In the genomic region with DNA sequence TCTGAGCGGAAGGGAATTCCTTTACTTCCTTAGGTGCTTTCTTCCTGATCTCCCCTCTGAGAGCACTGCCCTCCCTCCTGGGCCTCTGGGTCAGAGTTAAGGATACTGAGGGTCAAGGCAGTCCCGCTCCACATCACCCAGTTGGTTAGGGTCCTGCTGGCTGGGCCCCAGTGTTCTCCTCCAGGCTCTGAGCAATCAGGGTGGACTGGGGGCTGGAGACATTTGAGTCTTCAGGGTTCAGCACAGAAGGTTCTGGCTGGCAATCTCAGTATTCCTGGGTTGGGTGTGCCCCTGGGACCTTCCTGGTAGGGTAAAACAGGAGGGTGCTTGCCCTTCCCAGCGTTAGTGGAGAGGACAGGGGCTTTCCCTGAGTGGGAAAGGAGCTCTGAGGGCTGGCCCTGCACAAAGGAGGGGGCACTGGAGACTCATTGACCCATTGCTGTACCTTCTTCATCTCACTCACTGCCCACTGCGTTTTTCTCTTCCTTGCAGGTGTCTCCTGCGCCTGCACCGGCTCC, we compare ENCODE assay signal across 8 cellular contexts. TPM values are rescaled to one million over a fixed set of nuclear protein-coding genes. Genes with fewer than 3 reads are reported as not detected.
DNase-seq lines count a peak whose midpoint lies in the region; ATAC-seq, FAIRE-seq and TF ChIP-seq lines count a peak whose summit lies in the region.

No MANE protein-coding gene starts in this region.

- FAIRE-seq in HepG2 (lab: Jason Lieb, UNC) (no peak), small intestine (lab: Jason Lieb, UNC) (no peak), GM12891 (lab: Jason Lieb, UNC) (no peak)

- DNase-seq in HFFc6 (no peak), brain microvascular endothelial cell (no peak), HepG2 (ENCODE audit: low spot score) (no peak), small intestine (peak; percentile 29), NCI-H1417 treated with DMSO at 0.1 percent for 48 hours (lab: John Stamatoyannopoulos, UW) (no peak), GM12891 (ENCODE audit: insufficient read length, low spot score) (no peak)

- H3K36me3 ChIP-seq in brain microvascular endothelial cell (replicated peaks) = no peaks in the 10 kb centered on the region
- H3K36me3 ChIP-seq in HepG2 (replicated peaks in 1 of 2; ENCODE audit: control insufficient read depth in 1 of 2, insufficient read depth in 2 of 2, low read length in 2 of 2) = no peaks in the 10 kb centered on the region
- H3K36me3 ChIP-seq in small intestine (ENCODE audit: control insufficient read depth in 2 of 2, insufficient read depth in 2 of 2, low read length in 2 of 2) = no peaks in the 10 kb centered on the region

- H3K4me1 ChIP-seq in HepG2 (ENCODE audit: insufficient read depth, low read length) (peaks cover 24% of the 10 kb centered on the region), small intestine (ENCODE audit: control insufficient read depth in 2 of 2, insufficient read depth in 1 of 2, low read depth in 1 of 2, low read length in 1 of 2) (no peaks in the 10 kb centered on the region)

- H3K27me3 Mint-ChIP-seq in HFFc6 (ENCODE audit: insufficient read depth) = peaks cover 39% of the 10 kb centered on the region

- H3K9ac ChIP-seq in HepG2 (ENCODE audit: insufficient read depth, low read depth, low read length) = no peak overlapping the region

- CTCF ChIA-PET in HepG2 (lab: Yijun Ruan, JAX; ENCODE audit: low intra/inter-chr PET ratio, low total read pairs) = no interaction called here

- in situ Hi-C loops in brain microvascular endothelial cell (cut with HindIII; ENCODE audit: low pct_ligation_motif_present, low sequenced_read_pairs) (no loop called here), HepG2 (cut with HindIII; ENCODE audit: extremely low pct_ligation_motif_present, low pct_unique_long_range_greater_than_20kb) (no loop called here)

- no peak for TF ChIP-seq RAD21 in HepG2 (CRISPR knock-in tag; IDR thresholded peaks at IDR 0.05)

- H3K4me2 ChIP-seq in HepG2 (ENCODE audit: low read depth, low read length) = peak overlapping the region; percentile 77; the same call in 1 of the 2 replicates

- ATAC-seq in HepG2 = no peak
- no peak for ATAC-seq in GM21576 (IDR thresholded peaks at IDR 0.05; ENCODE audit: unreplicated experiment)
- no peak for ATAC-seq in HG02885 (IDR thresholded peaks at IDR 0.05; ENCODE audit: poor library complexity, unreplicated experiment)

- 63% methylated on average over 4 of the region's 6 CpGs for WGBS in HepG2 (ENCODE audit: low lambda C conversion rate)
- WGBS in small intestine, 3 donors = 19 to 37% (median 27%) methylated on average over 6 of the region's 6 CpGs

- H3K4me3 Mint-ChIP-seq in HFFc6 = peak overlapping the region; percentile 84

- no peak for TF ChIP-seq POLR2A in HepG2 (IDR thresholded peaks at IDR 0.05; ENCODE audit: insufficient read depth in 1 of 2, low read depth in 2 of 2, low read length in 2 of 2)
- TF ChIP-seq POLR2A in GM12891 (IDR thresholded peaks at IDR 0.05; ENCODE audit: low read depth, low read length) = no peak

- no peak for TF ChIP-seq EP300 in HepG2 (IDR thresholded peaks at IDR 0.05; ENCODE audit: low read depth in 2 of 2, low read length in 2 of 2)
- no peak for TF ChIP-seq EP300 in HepG2 (CRISPR knock-in tag; IDR thresholded peaks at IDR 0.05; ENCODE audit: borderline replicate concordance)

- intact Hi-C loops in HepG2 (cut with micrococcal nuclease; ENCODE audit: unreplicated experiment) = no loop called here

- H3K27me3 ChIP-seq in brain microvascular endothelial cell (replicated peaks) (peaks cover 32% of the 10 kb centered on the region), HepG2 (ENCODE audit: control insufficient read depth in 1 of 2, insufficient read depth in 2 of 2, low read length in 2 of 2) (peaks cover 8 to 89% of the 10 kb centered on the region in 2 experiments; a peak in 4 of 5 replicates), small intestine (ENCODE audit: control insufficient read depth in 2 of 2, insufficient read depth in 2 of 2, low read length in 2 of 2) (peaks cover 0 to 21% of the 10 kb centered on the region in 2 donors)

- POLR2A ChIA-PET in HepG2 (lab: Yijun Ruan, JAX) = interaction anchor here (1.2 kb wide), 1 partner anchor 25 kb away, joined by 3 read pairs; a partner anchor contains a TSS

- no peak overlapping the region for H2AFZ ChIP-seq in HepG2 (ENCODE audit: low read length)

- no peaks in the 10 kb centered on the region for H3K9me3 Mint-ChIP-seq in HFFc6

- no peaks in the 10 kb centered on the region; the same call in 1 of the 2 replicates for H3K36me3 Mint-ChIP-seq in HFFc6 (ENCODE audit: low read depth)

- no TSS peak for BruUV-seq in HepG2 (replicated peaks; lab: Mats Ljungman, UMichigan)

- H3K4me3 ChIP-seq in brain microvascular endothelial cell (ENCODE audit: low read depth, low read length) (peak overlapping the region; percentile 48), HepG2 (replicated peaks in 1 of 3; ENCODE audit: insufficient read depth in 1 of 3, low read depth in 2 of 3, low read length in 3 of 3) (peak overlapping the region in 2 of 3 experiments; percentile 54 to 73; a peak in 3 of 6 replicates), small intestine (ENCODE audit: low read depth in 1 of 2, low read length in 2 of 2) (peak overlapping the region in 1 of 2 donors; percentile 45)

- no peak for TF ChIP-seq CTCF in HFFc6 (IDR thresholded peaks at IDR 0.05)
- no peak for TF ChIP-seq CTCF in brain microvascular endothelial cell (IDR thresholded peaks at IDR 0.05; ENCODE audit: low read depth, low read length, missing control alignments)
- TF ChIP-seq CTCF in HepG2 (CRISPR knock-in tag; IDR thresholded peaks at IDR 0.05) = no peak

- no peak overlapping the region for H3K27ac ChIP-seq in brain microvascular endothelial cell
- no peak overlapping the region for H3K27ac ChIP-seq in HepG2 (ENCODE audit: extremely low read length, insufficient read depth, low read length)
- H3K27ac ChIP-seq in small intestine (ENCODE audit: low read depth in 1 of 2, low read length in 1 of 2) = peak overlapping the region in 1 of 2 donors; percentile 64

- H4K20me1 ChIP-seq in HepG2 (ENCODE audit: insufficient read depth, low read length) = no peaks in the 10 kb centered on the region

- no peaks in the 10 kb centered on the region for H3K79me2 ChIP-seq in HepG2 (ENCODE audit: insufficient read depth, low read length)

- H3K4me1 Mint-ChIP-seq in HFFc6 (ENCODE audit: low read depth) = peaks cover 26% of the 10 kb centered on the region

- no peaks in the 10 kb centered on the region for H3K9me3 ChIP-seq in HepG2 (ENCODE audit: low read length)
- H3K9me3 ChIP-seq in small intestine (ENCODE audit: control insufficient read depth, low read depth) = no peaks in the 10 kb centered on the region

- no peak overlapping the region for H3K27ac Mint-ChIP-seq in HFFc6

RNA-seq across cellular contexts. Expression of a gene that starts 0.4 kb away (rescaled TPM):
- under 1 TPM in 5 of 6 experiments, not detected in 1; 0.21 to 0.41 (median 0.28) TPM for total RNA-seq in HFFc6 (2021; fragmentation: NEBNext Ultra II Directional; extraction: Animal tissue kit (Norgen Biotek cat#: 25700))
- 4.6 and 5.5 TPM in 2 replicates for total RNA-seq in HepG2 (2016; rRNA removed; fragmentation: Illumina TruSeq; extraction: Trizol)
- 3.8 and 10.7 TPM in 2 replicates for total RNA-seq in HepG2 (2016; cell fraction: cytosol; rRNA removed; fragmentation: Illumina TruSeq; extraction: Trizol; ENCODE audit: low read depth)
- total RNA-seq in HepG2 (2016; cell fraction: insoluble cytoplasmic fraction; rRNA removed; fragmentation: Illumina TruSeq; extraction: Trizol) = 4.5 and 5.2 TPM in 2 replicates
- 4.8 and 6.1 TPM in 2 replicates for total RNA-seq in HepG2 (2016; cell fraction: membrane; rRNA removed; fragmentation: Illumina TruSeq; extraction: Trizol)
- total RNA-seq in HepG2 (2016; cell fraction: nucleus; rRNA removed; fragmentation: Illumina TruSeq; extraction: Trizol) = 1.6 and 1.9 TPM in 2 replicates
- polyA plus RNA-seq in HepG2 (2011; rRNA removed) (not detected in 2 replicates), small intestine (100 to 1,000 TPM in 1 of 3 donors, 10 to 100 TPM in 1, 1 to 10 TPM in 1; 3.5 to 106 (median 11.0) TPM)
- polyA plus RNA-seq in HepG2 (2011; cell fraction: cytosol; rRNA removed) = 0.17 TPM in 1 of 2 replicates, not detected in the other
- not detected in 2 replicates for polyA plus RNA-seq in HepG2 (2011; cell fraction: nucleus; rRNA removed)
- not detected in 2 replicates for polyA plus RNA-seq in HepG2 (2012)
- 4.5 and 9.2 TPM in 2 replicates for polyA plus RNA-seq in HepG2 (2016; cell fraction: cytosol; fragmentation: Illumina TruSeq; extraction: Trizol; ENCODE audit: low read depth)
- polyA plus RNA-seq in HepG2 (2016; cell fraction: insoluble cytoplasmic fraction; fragmentation: Illumina TruSeq; extraction: Trizol; ENCODE audit: low read depth) = 5.1 and 5.3 TPM in 2 replicates
- 4.1 and 7.0 TPM in 2 replicates for polyA plus RNA-seq in HepG2 (2016; cell fraction: membrane; fragmentation: Illumina TruSeq; extraction: Trizol; ENCODE audit: low read depth)
- 2.3 and 3.0 TPM in 2 replicates for polyA plus RNA-seq in HepG2 (2016; cell fraction: nucleus; fragmentation: Illumina TruSeq; extraction: Trizol; ENCODE audit: insufficient read depth, low read depth)
- not detected in 2 replicates for polyA minus RNA-seq in HepG2 (2011; rRNA and poly(A)+ RNA removed; ENCODE audit: low replicate concordance)
- polyA minus RNA-seq in HepG2 (2011; cell fraction: cytosol; rRNA and poly(A)+ RNA removed) = not detected in 2 replicates
- polyA minus RNA-seq in HepG2 (2011; cell fraction: nucleus; rRNA and poly(A)+ RNA removed) = not detected in 2 replicates
- polyA plus RNA-seq in GM12891 (2012; ENCODE audit: low read depth, missing spikeins) = not detected

RNA-seq across cellular contexts. Expression of a gene that starts 5.6 kb away (rescaled TPM):
- total RNA-seq in HFFc6 (2021; fragmentation: NEBNext Ultra II Directional; extraction: Animal tissue kit (Norgen Biotek cat#: 25700)) = 1 to 10 TPM in 1 of 6 experiments, under 1 TPM in 1, not detected in 4; 0.50 to 1.5 TPM
- 10.4 and 14.0 TPM in 2 replicates for total RNA-seq in HepG2 (2016; rRNA removed; fragmentation: Illumina TruSeq; extraction: Trizol)
- total RNA-seq in HepG2 (2016; cell fraction: cytosol; rRNA removed; fragmentation: Illumina TruSeq; extraction: Trizol; ENCODE audit: low read depth) = 1.2 and 6.7 TPM in 2 replicates
- 11.0 and 11.9 TPM in 2 replicates for total RNA-seq in HepG2 (2016; cell fraction: insoluble cytoplasmic fraction; rRNA removed; fragmentation: Illumina TruSeq; extraction: Trizol)
- total RNA-seq in HepG2 (2016; cell fraction: membrane; rRNA removed; fragmentation: Illumina TruSeq; extraction: Trizol) = 3.9 and 4.7 TPM in 2 replicates
- 2.4 and 4.5 TPM in 2 replicates for total RNA-seq in HepG2 (2016; cell fraction: nucleus; rRNA removed; fragmentation: Illumina TruSeq; extraction: Trizol)
- 4.8 and 8.3 TPM in 2 replicates for polyA plus RNA-seq in HepG2 (2011; rRNA removed)
- polyA plus RNA-seq in HepG2 (2011; cell fraction: cytosol; rRNA removed) = 5.8 and 10.7 TPM in 2 replicates
- polyA plus RNA-seq in HepG2 (2011; cell fraction: nucleus; rRNA removed) = 2.9 and 3.7 TPM in 2 replicates
- polyA plus RNA-seq in HepG2 (2012) = 4.1 and 6.6 TPM in 2 replicates
- polyA plus RNA-seq in HepG2 (2016; cell fraction: cytosol; fragmentation: Illumina TruSeq; extraction: Trizol; ENCODE audit: low read depth) = 3.5 TPM in 2 replicates
- polyA plus RNA-seq in HepG2 (2016; cell fraction: insoluble cytoplasmic fraction; fragmentation: Illumina TruSeq; extraction: Trizol; ENCODE audit: low read depth) = 12.3 and 12.6 TPM in 2 replicates
- 6.3 and 7.2 TPM in 2 replicates for polyA plus RNA-seq in HepG2 (2016; cell fraction: membrane; fragmentation: Illumina TruSeq; extraction: Trizol; ENCODE audit: low read depth)
- polyA plus RNA-seq in HepG2 (2016; cell fraction: nucleus; fragmentation: Illumina TruSeq; extraction: Trizol; ENCODE audit: insufficient read depth, low read depth) = 10.5 and 12.1 TPM in 2 replicates
- 9.5 TPM in 1 of 2 replicates, not detected in the other for polyA minus RNA-seq in HepG2 (2011; rRNA and poly(A)+ RNA removed; ENCODE audit: low replicate concordance)
- 2.8 TPM in 1 of 2 replicates, not detected in the other for polyA minus RNA-seq in HepG2 (2011; cell fraction: cytosol; rRNA and poly(A)+ RNA removed)
- 1.5 TPM in 1 of 2 replicates, not detected in the other for polyA minus RNA-seq in HepG2 (2011; cell fraction: nucleus; rRNA and poly(A)+ RNA removed)
- 100 to 1,000 TPM in 1 of 3 donors, 10 to 100 TPM in 2; 20.4 to 240 (median 22.2) TPM for polyA plus RNA-seq in small intestine
- not detected for polyA plus RNA-seq in GM12891 (2012; ENCODE audit: low read depth, missing spikeins)

RNA-seq across cellular contexts. Expression of a gene that starts 7.3 kb away (rescaled TPM):
- 100 to 1,000 TPM; 192 to 469 (median 458) TPM for total RNA-seq in HFFc6 (2021; fragmentation: NEBNext Ultra II Directional; extraction: Animal tissue kit (Norgen Biotek cat#: 25700))
- 1,072 and 1,398 TPM in 2 replicates for total RNA-seq in HepG2 (2016; rRNA removed; fragmentation: Illumina TruSeq; extraction: Trizol)
- total RNA-seq in HepG2 (2016; cell fraction: cytosol; rRNA removed; fragmentation: Illumina TruSeq; extraction: Trizol; ENCODE audit: low read depth) = 449 and 580 TPM in 2 replicates
- total RNA-seq in HepG2 (2016; cell fraction: insoluble cytoplasmic fraction; rRNA removed; fragmentation: Illumina TruSeq; extraction: Trizol) = 1,060 and 1,516 TPM in 2 replicates
- total RNA-seq in HepG2 (2016; cell fraction: membrane; rRNA removed; fragmentation: Illumina TruSeq; extraction: Trizol) = 620 and 688 TPM in 2 replicates
- total RNA-seq in HepG2 (2016; cell fraction: nucleus; rRNA removed; fragmentation: Illumina TruSeq; extraction: Trizol) = 375 and 428 TPM in 2 replicates
- polyA plus RNA-seq in HepG2 (2011; rRNA removed) (65.7 and 110 TPM in 2 replicates), small intestine (100 to 1,000 TPM in 1 of 3 donors, 10 to 100 TPM in 2; 75.0 to 151 (median 86.2) TPM)
- 60.2 and 170 TPM in 2 replicates for polyA plus RNA-seq in HepG2 (2011; cell fraction: cytosol; rRNA removed)
- 44.6 and 58.6 TPM in 2 replicates for polyA plus RNA-seq in HepG2 (2011; cell fraction: nucleus; rRNA removed)
- 41.0 and 60.0 TPM in 2 replicates for polyA plus RNA-seq in HepG2 (2012)
- 331 and 417 TPM in 2 replicates for polyA plus RNA-seq in HepG2 (2016; cell fraction: cytosol; fragmentation: Illumina TruSeq; extraction: Trizol; ENCODE audit: low read depth)
- polyA plus RNA-seq in HepG2 (2016; cell fraction: insoluble cytoplasmic fraction; fragmentation: Illumina TruSeq; extraction: Trizol; ENCODE audit: low read depth) = 916 and 1,090 TPM in 2 replicates
- 493 and 496 TPM in 2 replicates for polyA plus RNA-seq in HepG2 (2016; cell fraction: membrane; fragmentation: Illumina TruSeq; extraction: Trizol; ENCODE audit: low read depth)
- 455 and 459 TPM in 2 replicates for polyA plus RNA-seq in HepG2 (2016; cell fraction: nucleus; fragmentation: Illumina TruSeq; extraction: Trizol; ENCODE audit: insufficient read depth, low read depth)
- 37.7 and 61.5 TPM in 2 replicates for polyA minus RNA-seq in HepG2 (2011; rRNA and poly(A)+ RNA removed; ENCODE audit: low replicate concordance)
- 10.3 and 29.3 TPM in 2 replicates for polyA minus RNA-seq in HepG2 (2011; cell fraction: cytosol; rRNA and poly(A)+ RNA removed)
- 4.0 and 4.5 TPM in 2 replicates for polyA minus RNA-seq in HepG2 (2011; cell fraction: nucleus; rRNA and poly(A)+ RNA removed)
- 0.87 TPM for polyA plus RNA-seq in GM12891 (2012; ENCODE audit: low read depth, missing spikeins)

RNA-seq across cellular contexts. Expression of a gene that starts 18.8 kb away (rescaled TPM):
- total RNA-seq in HFFc6 (2021; fragmentation: NEBNext Ultra II Directional; extraction: Animal tissue kit (Norgen Biotek cat#: 25700)) = not detected
- 0.89 TPM in 1 of 2 replicates, not detected in the other for total RNA-seq in HepG2 (2016; rRNA removed; fragmentation: Illumina TruSeq; extraction: Trizol)
- total RNA-seq in HepG2 (2016; cell fraction: cytosol; rRNA removed; fragmentation: Illumina TruSeq; extraction: Trizol; ENCODE audit: low read depth) = not detected in 2 replicates
- total RNA-seq in HepG2 (2016; cell fraction: insoluble cytoplasmic fraction; rRNA removed; fragmentation: Illumina TruSeq; extraction: Trizol) = 0.45 TPM in 1 of 2 replicates, not detected in the other
- total RNA-seq in HepG2 (2016; cell fraction: membrane; rRNA removed; fragmentation: Illumina TruSeq; extraction: Trizol) = not detected in 2 replicates
- total RNA-seq in HepG2 (2016; cell fraction: nucleus; rRNA removed; fragmentation: Illumina TruSeq; extraction: Trizol) = not detected in 2 replicates
- polyA plus RNA-seq in HepG2 (2011; rRNA removed) (not detected in 2 replicates), small intestine (not detected)
- not detected in 2 replicates for polyA plus RNA-seq in HepG2 (2011; cell fraction: cytosol; rRNA removed)
- polyA plus RNA-seq in HepG2 (2011; cell fraction: nucleus; rRNA removed) = not detected in 2 replicates
- polyA plus RNA-seq in HepG2 (2012) = not detected in 2 replicates
- 1.1 TPM in 1 of 2 replicates, not detected in the other for polyA plus RNA-seq in HepG2 (2016; cell fraction: cytosol; fragmentation: Illumina TruSeq; extraction: Trizol; ENCODE audit: low read depth)
- 1.3 TPM in 1 of 2 replicates, not detected in the other for polyA plus RNA-seq in HepG2 (2016; cell fraction: insoluble cytoplasmic fraction; fragmentation: Illumina TruSeq; extraction: Trizol; ENCODE audit: low read depth)
- not detected in 2 replicates for polyA plus RNA-seq in HepG2 (2016; cell fraction: membrane; fragmentation: Illumina TruSeq; extraction: Trizol; ENCODE audit: low read depth)
- not detected in 2 replicates for polyA plus RNA-seq in HepG2 (2016; cell fraction: nucleus; fragmentation: Illumina TruSeq; extraction: Trizol; ENCODE audit: insufficient read depth, low read depth)
- polyA minus RNA-seq in HepG2 (2011; rRNA and poly(A)+ RNA removed; ENCODE audit: low replicate concordance) = not detected in 2 replicates
- not detected in 2 replicates for polyA minus RNA-seq in HepG2 (2011; cell fraction: cytosol; rRNA and poly(A)+ RNA removed)
- polyA minus RNA-seq in HepG2 (2011; cell fraction: nucleus; rRNA and poly(A)+ RNA removed) = not detected in 2 replicates
- polyA plus RNA-seq in GM12891 (2012; ENCODE audit: low read depth, missing spikeins) = not detected

RNA-seq across cellular contexts. Expression of a gene that starts 24.5 kb away (rescaled TPM):
- 1,000 to 10,000 TPM in 3 of 6 experiments, 100 to 1,000 TPM in 3; 623 to 1,524 (median 1,044) TPM for total RNA-seq in HFFc6 (2021; fragmentation: NEBNext Ultra II Directional; extraction: Animal tissue kit (Norgen Biotek cat#: 25700))
- 371 and 409 TPM in 2 replicates for total RNA-seq in HepG2 (2016; rRNA removed; fragmentation: Illumina TruSeq; extraction: Trizol)
- total RNA-seq in HepG2 (2016; cell fraction: cytosol; rRNA removed; fragmentation: Illumina TruSeq; extraction: Trizol; ENCODE audit: low read depth) = 157 and 189 TPM in 2 replicates
- 352 and 408 TPM in 2 replicates for total RNA-seq in HepG2 (2016; cell fraction: insoluble cytoplasmic fraction; rRNA removed; fragmentation: Illumina TruSeq; extraction: Trizol)
- total RNA-seq in HepG2 (2016; cell fraction: membrane; rRNA removed; fragmentation: Illumina TruSeq; extraction: Trizol) = 229 and 245 TPM in 2 replicates
- 163 and 193 TPM in 2 replicates for total RNA-seq in HepG2 (2016; cell fraction: nucleus; rRNA removed; fragmentation: Illumina TruSeq; extraction: Trizol)
- 115 and 135 TPM in 2 replicates for polyA plus RNA-seq in HepG2 (2011; rRNA removed)
- 73.7 and 154 TPM in 2 replicates for polyA plus RNA-seq in HepG2 (2011; cell fraction: cytosol; rRNA removed)
- 59.7 and 92.9 TPM in 2 replicates for polyA plus RNA-seq in HepG2 (2011; cell fraction: nucleus; rRNA removed)
- 238 and 414 TPM in 2 replicates for polyA plus RNA-seq in HepG2 (2012)
- polyA plus RNA-seq in HepG2 (2016; cell fraction: cytosol; fragmentation: Illumina TruSeq; extraction: Trizol; ENCODE audit: low read depth) = 372 and 462 TPM in 2 replicates
- 827 and 1,007 TPM in 2 replicates for polyA plus RNA-seq in HepG2 (2016; cell fraction: insoluble cytoplasmic fraction; fragmentation: Illumina TruSeq; extraction: Trizol; ENCODE audit: low read depth)
- polyA plus RNA-seq in HepG2 (2016; cell fraction: membrane; fragmentation: Illumina TruSeq; extraction: Trizol; ENCODE audit: low read depth) = 520 and 590 TPM in 2 replicates
- polyA plus RNA-seq in HepG2 (2016; cell fraction: nucleus; fragmentation: Illumina TruSeq; extraction: Trizol; ENCODE audit: insufficient read depth, low read depth) = 496 and 540 TPM in 2 replicates
- polyA minus RNA-seq in HepG2 (2011; rRNA and poly(A)+ RNA removed; ENCODE audit: low replicate concordance) = 32.0 and 145 TPM in 2 replicates
- 123 and 174 TPM in 2 replicates for polyA minus RNA-seq in HepG2 (2011; cell fraction: cytosol; rRNA and poly(A)+ RNA removed)
- 12.1 and 19.8 TPM in 2 replicates for polyA minus RNA-seq in HepG2 (2011; cell fraction: nucleus; rRNA and poly(A)+ RNA removed)
- 100 to 1,000 TPM; 133 to 464 (median 153) TPM for polyA plus RNA-seq in small intestine
- 8.4 TPM for polyA plus RNA-seq in GM12891 (2012; ENCODE audit: low read depth, missing spikeins)
